13 cellular contexts compared by ENCODE assay signal in genomic region chr12:51913071-51914033, GRCh38. TPM values are rescaled to one million over a fixed set of nuclear protein-coding genes. Genes with fewer than 3 reads are reported as not detected.
DNase-seq lines count a peak whose midpoint lies in the region; ATAC-seq and TF ChIP-seq lines count a peak whose summit lies in the region.
"Had no signal": no experiment of that assay in that cellular context is flagged by ENCODE, and none has a peak within 500 bp of the region (broad histone marks: within the 10 kb centered on the region; RNA-seq: fewer than 3 reads in every experiment).

No MANE protein-coding gene starts in this region.

- no peak overlapping the region for H3K27ac Mint-ChIP-seq in mesothelial cell of epicardium
- H3K27ac Mint-ChIP-seq: activated CD4-positive, alpha-beta memory T cell treated with anti-CD3 and anti-CD28 coated beads for 36 hours had no signal

- H3K4me1 Mint-ChIP-seq in mesothelial cell of epicardium = peaks cover 12% of the 10 kb centered on the region

- no peaks in the 10 kb centered on the region for H3K27me3 ChIP-seq in HCT116 (ENCODE audit: insufficient read depth, low read length)
- H3K27me3 ChIP-seq in transverse colon = no peaks in the 10 kb centered on the region

- no peak for TF ChIP-seq RAD21 in HCT116 (IDR thresholded peaks at IDR 0.05; ENCODE audit: low read depth)

- H3K36me3 Mint-ChIP-seq in mesothelial cell of epicardium = no peaks in the 10 kb centered on the region
- H3K36me3 Mint-ChIP-seq: activated CD4-positive, alpha-beta memory T cell treated with anti-CD3 and anti-CD28 coated beads for 36 hours had no signal

- intact Hi-C loops in HCT116 (cut with micrococcal nuclease) (no loop called here), transverse colon (cut with DNase I; ENCODE audit: low total_unique reads) (no loop called here)

- peaks cover 8 to 21% of the 10 kb centered on the region in 2 experiments for H3K4me1 ChIP-seq in HCT116 (ENCODE audit: control insufficient read depth in 1 of 2, insufficient read depth in 2 of 2, low read length in 2 of 2)
- H3K4me1 ChIP-seq in transverse colon = peaks cover 0 to 35% (median 9%) of the 10 kb centered on the region in 4 donors

- H3K36me3 ChIP-seq in HCT116 (ENCODE audit: control insufficient read depth in 1 of 2, insufficient read depth in 2 of 2, low read length in 2 of 2) = no peaks in the 10 kb centered on the region
- no peaks in the 10 kb centered on the region for H3K36me3 ChIP-seq in transverse colon
- H3K36me3 ChIP-seq: neutrophil had no signal

- no peak overlapping the region for H2AFZ ChIP-seq in HCT116 (ENCODE audit: low read depth, low read length, poor library complexity, severe bottlenecking)

- TF ChIP-seq EP300 in transverse colon (IDR thresholded peaks at IDR 0.05; ENCODE audit: low read depth) = no peak

- no peaks in the 10 kb centered on the region for H4K20me1 ChIP-seq in HCT116 (ENCODE audit: insufficient read depth)

- H3K9ac ChIP-seq in HCT116 (ENCODE audit: low read length) = no peak overlapping the region

- POLR2A ChIA-PET in HCT116 (lab: Charles Lee) = no interaction called here

- in situ Hi-C loops in astrocyte of the spinal cord (cut with HindIII; ENCODE audit: low sequenced_read_pairs) (no loop called here), transverse colon (cut with MboI; ENCODE audit: low pct_ligation_motif_present in 1 of 4, low pct_unique_long_range_greater_than_20kb in 1 of 4, low sequenced_read_pairs in 3 of 4) (no loop called here)

- BruUV-seq in HCT116 (replicated peaks; lab: Mats Ljungman, UMichigan) = no TSS peak

- H3K9me3 ChIP-seq in HCT116 (ENCODE audit: control insufficient read depth in 1 of 2, insufficient read depth in 1 of 2, low read depth in 1 of 2, low read length in 2 of 2) (no peaks in the 10 kb centered on the region), transverse colon (no peaks in the 10 kb centered on the region)
- H3K9me3 ChIP-seq: neutrophil had no signal

- no peaks in the 10 kb centered on the region for H3K9me2 ChIP-seq in HCT116 (ENCODE audit: insufficient read depth)

- TF ChIP-seq POLR2A in HCT116 (IDR thresholded peaks at IDR 0.05; ENCODE audit: borderline replicate concordance, extremely low read depth, insufficient read depth, insufficient read length) = no peak
- TF ChIP-seq POLR2A in transverse colon (IDR thresholded peaks at IDR 0.05) = no peak

- H3K4me3 ChIP-seq in HCT116 (replicated peaks in 1 of 2; ENCODE audit: low read depth in 1 of 2, low read length in 2 of 2) (no peak overlapping the region), astrocyte of the spinal cord (ENCODE audit: low read depth, low read length) (no peak overlapping the region), transverse colon (peak overlapping the region in 1 of 4 donors; percentile 0)

- ATAC-seq in HCT116 (no peak), HG02973 (IDR thresholded peaks at IDR 0.05; ENCODE audit: unreplicated experiment) (no peak)

- no peak overlapping the region for H3K27ac ChIP-seq in HCT116 (ENCODE audit: low read depth, low read length)
- H3K27ac ChIP-seq in transverse colon = peak overlapping the region; percentile 54 to 86 (median 58)
- H3K27ac ChIP-seq: neutrophil had no signal

- DNase-seq in HCT116 (ENCODE audit: low read depth, low spot score) (no peak), astrocyte of the spinal cord (ENCODE audit: low read depth, low spot score) (no peak), islet precursor cell (peak; percentile 58), transverse colon (no peak), mesothelial cell of epicardium (ENCODE audit: low spot score in 2 of 2, unreplicated experiment in 2 of 2) (no peak), NCI-H2196 (lab: John Stamatoyannopoulos, UW; ENCODE audit: unreplicated experiment) (no peak)
- DNase-seq: activated CD4-positive, alpha-beta memory T cell treated with anti-CD3 and anti-CD28 coated beads for 36 hours; kidney glomerular epithelial cell; NCI-H1048; NCI-H526; stimulated activated naive CD4-positive, alpha-beta T cell treated with Interleukin-2 at 50 U/mL for 16 hours had no signal

- RAD21 ChIA-PET in HCT116 (lab: Charles Lee; ENCODE audit: low non-redundant PET in 1 of 2, low total read pairs in 2 of 2, uncharacterized antibody in 2 of 2, unreplicated experiment in 2 of 2) = no interaction called here

- 78 to 100% methylated on average over 1 to 29 of the region's 30 CpGs for WGBS in transverse colon (ENCODE audit: low coverage in 1 of 2), 2 donors

- peaks cover 2% of the 10 kb centered on the region for H3K27me3 Mint-ChIP-seq in mesothelial cell of epicardium (ENCODE audit: low read depth)

- H3K4me2 ChIP-seq in HCT116 (ENCODE audit: low read length) = peak overlapping the region; percentile 46; the same call in 1 of the 2 replicates

- TF ChIP-seq CTCF in HCT116 (IDR thresholded peaks at IDR 0.05 in 2 of 3, conservative IDR thresholded peaks at IDR 0.05 in 1 of 3; ENCODE audit: borderline replicate concordance in 1 of 3, insufficient read depth in 1 of 3, low read depth in 2 of 3, low read length in 2 of 3) = peak in 2 of 3 experiments; percentile 31 to 39; a peak in 2 of 6 replicates
- TF ChIP-seq CTCF in astrocyte of the spinal cord (IDR thresholded peaks at IDR 0.05; ENCODE audit: low read depth, low read length) = peak; percentile 4
- TF ChIP-seq CTCF in transverse colon (IDR thresholded peaks at IDR 0.05) = peak in 1 of 5 experiments; percentile 2
- no peak for TF ChIP-seq CTCF in mesothelial cell of epicardium (IDR thresholded peaks at IDR 0.05; ENCODE audit: unreplicated experiment)

- CTCF ChIA-PET in HCT116 (lab: Charles Lee) = interaction anchor here (0.7 to 3.1 kb wide), 3 partner anchors 10 to 18 kb away, joined by 3 to 22 read pairs (median 8); no protein-coding TSS in a partner anchor

- no peaks in the 10 kb centered on the region for H3K79me2 ChIP-seq in HCT116 (ENCODE audit: insufficient read depth, low read length)

- H3K9me3 Mint-ChIP-seq in mesothelial cell of epicardium = no peaks in the 10 kb centered on the region
- H3K9me3 Mint-ChIP-seq: activated CD4-positive, alpha-beta memory T cell treated with anti-CD3 and anti-CD28 coated beads for 36 hours had no signal

- H3K4me3 Mint-ChIP-seq in mesothelial cell of epicardium = no peak overlapping the region
- H3K4me3 Mint-ChIP-seq: activated CD4-positive, alpha-beta memory T cell treated with anti-CD3 and anti-CD28 coated beads for 36 hours had no signal

TF ChIP-seq in HCT116, 20 proteins besides CTCF, POLR2A, EP300 and RAD21:
- TF ChIP-seq EZH2 (IDR thresholded peaks at IDR 0.05) = no peak
- no peak for TF ChIP-seq FOSL1 (IDR thresholded peaks at IDR 0.05; ENCODE audit: low read depth)
- TF ChIP-seq EGR1 (IDR thresholded peaks at IDR 0.05; ENCODE audit: low read depth) = no peak
- TF ChIP-seq ZNF274 (IDR thresholded peaks at IDR 0.05; ENCODE audit: low read depth, low read length) = no peak
- TF ChIP-seq REST (IDR thresholded peaks at IDR 0.05; ENCODE audit: low read depth) = no peak
- TF ChIP-seq MAX (IDR thresholded peaks at IDR 0.05) = no peak
- TF ChIP-seq EZH2phosphoT487 (IDR thresholded peaks at IDR 0.05; ENCODE audit: borderline replicate concordance) = no peak
- TF ChIP-seq POLR2AphosphoS5 (IDR thresholded peaks at IDR 0.05; ENCODE audit: low read depth, low read length) = no peak
- TF ChIP-seq SP1 (IDR thresholded peaks at IDR 0.05; ENCODE audit: low read depth) = no peak

RNA-seq across cellular contexts. Expression of gene ACVRL1, which starts 6.0 kb away (rescaled TPM):
- total RNA-seq in HCT116 (2021; ENCODE audit: unreplicated experiment) (2.5 TPM), transverse colon (100 to 1,000 TPM; 115 to 440 (median 137) TPM), mesothelial cell of epicardium (0.16 TPM in 1 of 3 replicates, not detected in the others)
- 1.6 and 1.8 TPM in 2 replicates for polyA plus RNA-seq in HCT116 (2012)
- total RNA-seq: activated CD4-positive, alpha-beta memory T cell treated with anti-CD3 and anti-CD28 coated beads for 36 hours had no signal

RNA-seq across cellular contexts. Expression of gene ANKRD33, which starts 25.4 kb away (rescaled TPM):
- total RNA-seq in HCT116 (2021; ENCODE audit: unreplicated experiment) (not detected), transverse colon (not detected), mesothelial cell of epicardium (0.18 to 0.27 TPM (median 0.22 TPM) in 3 replicates)
- polyA plus RNA-seq in HCT116 (2012) = 0.04 and 0.05 TPM in 2 replicates
- total RNA-seq: activated CD4-positive, alpha-beta memory T cell treated with anti-CD3 and anti-CD28 coated beads for 36 hours had no signal

RNA-seq across cellular contexts. Expression of gene ACVR1B, which starts 38.1 kb away (rescaled TPM):
- total RNA-seq in HCT116 (2021; ENCODE audit: unreplicated experiment) (22.7 TPM), transverse colon (10 to 100 TPM; 22.5 to 96.9 (median 68.7) TPM), mesothelial cell of epicardium (31.2 to 31.3 TPM (median 31.2 TPM) in 3 replicates)
- 16.8 and 17.6 TPM in 2 replicates for polyA plus RNA-seq in HCT116 (2012)

Comparison
In these comparisons a context has a peak if more than half of its experiments do, and no peak if none do; other contexts are left out.
1. RNA of gene ACVRL1, which starts 6.0 kb away (total RNA-seq): 115 to 440 TPM in transverse colon; 2.5 TPM in HCT116 (single experiment) and 0.16 TPM in mesothelial cell of epicardium; every median in the first group is over 10 times any median in the second.